25 cellular contexts compared by ENCODE assay signal in genomic region chr7:132462478-132462877, GRCh38.
"Had no signal": no experiment of that assay in that cellular context is flagged by ENCODE, and none has a peak within 500 bp of the region (broad histone marks: within the 10 kb centered on the region; RNA-seq: fewer than 3 reads in every experiment).

No MANE protein-coding gene starts in this region.

- ATAC-seq: activated CD4-positive, alpha-beta T cell treated with anti-CD3 and anti-CD28 coated beads for 36 hours; activated CD4-positive, CD25-positive, alpha-beta regulatory T cell treated with anti-CD3 and anti-CD28 coated beads, Interleukin-2, amount 50 U/mL, for 24 hours; activated T-cell treated with anti-CD3 and anti-CD28 coated beads, Interleukin-2, amount 50 U/mL, for 4 hours; Right ventricle myocardium inferior had no signal

- H3K9me3 Mint-ChIP-seq: activated CD4-positive, alpha-beta memory T cell treated with anti-CD3 and anti-CD28 coated beads, Interleukin-2, amount 10 ng/mL, durations not matched to agents 7 days and 5 days; activated naive CD4-positive, alpha-beta T cell treated with anti-CD3 and anti-CD28 coated beads, Interleukin-2, amount 50 U/mL, for 24 hours; activated T-cell treated with anti-CD3 and anti-CD28 coated beads, Interleukin-2, amount 50 U/mL, for 4 hours; activated T-helper 1 cell treated with anti-CD3 and anti-CD28 coated beads, Interleukin-12 subunit alpha, Interleukin-12 subunit beta, Interleukin-2, Interleukin-4 antibody, amounts not matched to agents 30 ng/mL and 10 ng/mL and 1 ng/mL, durations not matched to agents 14 hours and 24 hours and 36 hours; brain had no signal

- H3K4me3 Mint-ChIP-seq: activated CD4-positive, alpha-beta memory T cell treated with anti-CD3 and anti-CD28 coated beads, Interleukin-2, amount 10 ng/mL, durations not matched to agents 7 days and 5 days; activated CD4-positive, alpha-beta T cell treated with anti-CD3 and anti-CD28 coated beads for 36 hours; activated T-cell treated with anti-CD3 and anti-CD28 coated beads, Interleukin-2, amount 50 U/mL, for 4 hours; activated T-helper 1 cell treated with anti-CD3 and anti-CD28 coated beads, Interleukin-12 subunit alpha, Interleukin-12 subunit beta, Interleukin-2, Interleukin-4 antibody, amounts not matched to agents 30 ng/mL and 10 ng/mL and 1 ng/mL, durations not matched to agents 14 hours and 24 hours and 36 hours; brain had no signal

- H3K27ac Mint-ChIP-seq: activated CD4-positive, alpha-beta T cell treated with anti-CD3 and anti-CD28 coated beads for 36 hours had no signal

- H3K27me3 Mint-ChIP-seq: activated CD4-positive, alpha-beta T cell treated with anti-CD3 and anti-CD28 coated beads for 36 hours; activated naive CD4-positive, alpha-beta T cell treated with anti-CD3 and anti-CD28 coated beads, Interleukin-2, amount 50 U/mL, for 24 hours had no signal

- DNase-seq: activated CD4-positive, alpha-beta memory T cell treated with anti-CD3 and anti-CD28 coated beads, Interleukin-2, amount 10 ng/mL, durations not matched to agents 7 days and 5 days; activated CD4-positive, alpha-beta T cell treated with anti-CD3 and anti-CD28 coated beads for 36 hours; activated CD8-positive, alpha-beta memory T cell treated with anti-CD3 and anti-CD28 coated beads, Interleukin-2, amount 50 U/mL, for 4 hours; activated effector memory CD4-positive, alpha-beta T cell treated with Interleukin-2 at 50 U/mL for 16 hours; activated T-cell treated with anti-CD3 and anti-CD28 coated beads for 4 hours; activated T-cell treated with anti-CD3 and anti-CD28 coated beads, Interleukin-2, amount 50 U/mL, for 4 hours; anterior cingulate cortex; central memory CD4-positive, alpha-beta T cell; NCI-H1105; NCI-H1417 treated with DMSO at 0.1 percent for 48 hours; NCI-H1694; NCI-H1930; NCI-H345; NCI-H510A; NCI-H526; NCI-H748 treated with DMSO at 0.1 percent for 48 hours; NK-92 treated with Interleukin-12 subunit alpha and Interleukin-12 subunit beta, amount 100 ng/mL, for 24 hours; PC-9; SIG-M5; SW 1271 had no signal

- H3K36me3 Mint-ChIP-seq: brain had no signal
